Comparison of ENCODE assay signal across 25 cellular contexts in genomic region chr2:217990389-217990788, GRCh38. TPM values are rescaled to one million over a fixed set of nuclear protein-coding genes. Genes with fewer than 3 reads are reported as not detected.
"Had no signal": no experiment of that assay in that cellular context is flagged by ENCODE, and none has a peak within 500 bp of the region (broad histone marks: within the 10 kb centered on the region; RNA-seq: fewer than 3 reads in every experiment).

No MANE protein-coding gene starts in this region.

- H3K9ac ChIP-seq: parathyroid adenoma had no signal

- H3K9me3 Mint-ChIP-seq: dendritic cell treated with granulocyte-macrophage colony-stimulating factor and Interleukin-4, amounts not matched to agents 40 ng/mL and 50 ng/mL, for 4 days; naive thymus-derived CD8-positive, alpha-beta T cell; stimulated activated memory B cell treated with anti-CD40 and anti-IgM and Interleukin-4, amounts not matched to agents 10 μg/mL and 1 μg/mL and 100 μg/mL, for 72 hours had no signal

- H3K27me3 ChIP-seq: esophagus muscularis mucosa, gastroesophageal sphincter, heart left ventricle, left lung, neutrophil, sigmoid colon, testis, tibial artery, upper lobe of left lung, uterus had no signal

- H3K27ac ChIP-seq: esophagus muscularis mucosa, foreskin keratinocyte, gastroesophageal sphincter, heart left ventricle, left lung, lower lobe of right lung, neutrophil, parathyroid adenoma, sigmoid colon, testis, tibial artery, upper lobe of left lung, uterus had no signal

- H3K4me3 Mint-ChIP-seq: dendritic cell treated with granulocyte-macrophage colony-stimulating factor and Interleukin-4, amounts not matched to agents 40 ng/mL and 50 ng/mL, for 4 days; naive thymus-derived CD8-positive, alpha-beta T cell; stimulated activated memory B cell treated with anti-CD40 and anti-IgM and Interleukin-4, amounts not matched to agents 10 μg/mL and 1 μg/mL and 100 μg/mL, for 72 hours had no signal

- H3K27ac Mint-ChIP-seq: dendritic cell treated with granulocyte-macrophage colony-stimulating factor and Interleukin-4, amounts not matched to agents 40 ng/mL and 50 ng/mL, for 4 days; progenitor cell of endocrine pancreas; stimulated activated memory B cell treated with anti-CD40 and anti-IgM and Interleukin-4, amounts not matched to agents 10 μg/mL and 1 μg/mL and 100 μg/mL, for 72 hours had no signal

- H3K36me3 Mint-ChIP-seq: naive thymus-derived CD8-positive, alpha-beta T cell; stimulated activated memory B cell treated with anti-CD40 and anti-IgM and Interleukin-4, amounts not matched to agents 10 μg/mL and 1 μg/mL and 100 μg/mL, for 72 hours had no signal

- H3K9me3 ChIP-seq: esophagus muscularis mucosa, gastroesophageal sphincter, heart left ventricle, left lung, lower lobe of right lung, neutrophil, sigmoid colon, testis, tibial artery, upper lobe of left lung, uterus had no signal

- H3K36me3 ChIP-seq: gastroesophageal sphincter, left lung, lower lobe of right lung, neutrophil, sigmoid colon, upper lobe of left lung, uterus had no signal

- DNase-seq: cerebellar nuclear complex; effector CD8-positive, alpha-beta T cell; foreskin keratinocyte; hippocampal formation; left cardiac atrium; lower lobe of right lung; naive thymus-derived CD8-positive, alpha-beta T cell; sigmoid colon; stimulated activated CD4-positive, alpha-beta T cell treated with anti-CD3 and anti-CD28 coated beads, Interleukin-2, amount 100 ng/mL, for 24 hours; stimulated activated CD4-positive, alpha-beta T cell treated with anti-CD3 and anti-CD28 coated beads, Interleukin-4, amount 100 ng/mL, for 24 hours; stimulated activated naive CD8-positive, alpha-beta T cell treated with anti-CD3 and anti-CD28 coated beads, Interleukin-15, Interleukin-2, amounts not matched to agents 100 U/mL and 50 U/mL, for 24 hours; substantia nigra; testis; upper lobe of left lung; uterus had no signal

- H3K4me3 ChIP-seq: esophagus muscularis mucosa, gastroesophageal sphincter, heart left ventricle, left lung, lower lobe of right lung, sigmoid colon, testis, tibial artery, upper lobe of left lung, uterus had no signal

- ATAC-seq: foreskin keratinocyte; gastroesophageal sphincter; heart left ventricle; left cardiac atrium; left lung; lower lobe of right lung; naive thymus-derived CD8-positive, alpha-beta T cell; stimulated activated memory B cell treated with anti-CD40 and anti-IgM and Interleukin-4, amounts not matched to agents 10 μg/mL and 1 μg/mL and 100 μg/mL, for 72 hours; stimulated activated naive CD8-positive, alpha-beta T cell treated with anti-CD3 and anti-CD28 coated beads, Interleukin-15, Interleukin-2, amounts not matched to agents 100 U/mL and 50 U/mL, for 24 hours had no signal

- H2AFZ ChIP-seq: parathyroid adenoma had no signal

RNA-seq across cellular contexts. Expression of gene TNS1, which starts 12.4 kb away (rescaled TPM):
- polyA plus RNA-seq: naive thymus-derived CD8-positive, alpha-beta T cell had no signal
